In genomic region chr11:86035164-86035563, GRCh38 we compare ENCODE assay signal across 18 cellular contexts. TPM values are rescaled to one million over a fixed set of nuclear protein-coding genes. Genes with fewer than 3 reads are reported as not detected.
A peak's percentile ranks its signal among the peaks of the same experiment; 100 is the strongest.
DNase-seq lines count a peak whose midpoint lies in the region; ATAC-seq, FAIRE-seq and TF ChIP-seq lines count a peak whose summit lies in the region.
"Had no signal": no experiment of that assay in that cellular context is flagged by ENCODE, and none has a peak within 500 bp of the region (broad histone marks: within the 10 kb centered on the region; RNA-seq: fewer than 3 reads in every experiment).

No MANE protein-coding gene starts in this region.

- ATAC-seq in stimulated activated naive CD8-positive, alpha-beta T cell treated with anti-CD3 and anti-CD28 coated beads, Interleukin-15, amount 100 ng/mL, for 72 hours: no peak
- ATAC-seq in central memory CD8-positive, alpha-beta T cell (replicated peaks; ENCODE audit: extremely low read depth, poor library complexity, severe bottlenecking): no peak

- H3K4me3 Mint-ChIP-seq in stimulated activated naive CD8-positive, alpha-beta T cell treated with anti-CD3 and anti-CD28 coated beads, Interleukin-15, Interleukin-2, amounts not matched to agents 100 ng/mL and 50 ng/mL, for 24 hours: no peak overlapping the region
- no peak overlapping the region for H3K4me3 Mint-ChIP-seq in stimulated activated naive CD8-positive, alpha-beta T cell treated with anti-CD3 and anti-CD28 coated beads, Interleukin-15, amount 100 ng/mL, for 72 hours
- no peak overlapping the region for H3K4me3 Mint-ChIP-seq in central memory CD8-positive, alpha-beta T cell
- H3K4me3 Mint-ChIP-seq: activated naive CD4-positive, alpha-beta T cell treated with anti-CD3 and anti-CD28 coated beads for 36 hours; brain; memory B cell had no signal

- H3K9me3 Mint-ChIP-seq in stimulated activated naive CD8-positive, alpha-beta T cell treated with anti-CD3 and anti-CD28 coated beads, Interleukin-15, Interleukin-2, amounts not matched to agents 100 ng/mL and 50 ng/mL, for 24 hours: no peaks in the 10 kb centered on the region
- no peaks in the 10 kb centered on the region for H3K9me3 Mint-ChIP-seq in stimulated activated naive CD8-positive, alpha-beta T cell treated with anti-CD3 and anti-CD28 coated beads, Interleukin-15, amount 100 ng/mL, for 72 hours
- H3K9me3 Mint-ChIP-seq in central memory CD8-positive, alpha-beta T cell: no peaks in the 10 kb centered on the region
- H3K9me3 Mint-ChIP-seq: activated naive CD4-positive, alpha-beta T cell treated with anti-CD3 and anti-CD28 coated beads for 36 hours; brain; CD4-positive, alpha-beta memory T cell; memory B cell had no signal

- H3K36me3 Mint-ChIP-seq in stimulated activated naive CD8-positive, alpha-beta T cell treated with anti-CD3 and anti-CD28 coated beads, Interleukin-15, Interleukin-2, amounts not matched to agents 100 ng/mL and 50 ng/mL, for 24 hours (ENCODE audit: low read depth): peaks cover 43% of the 10 kb centered on the region
- peaks cover 16% of the 10 kb centered on the region for H3K36me3 Mint-ChIP-seq in central memory CD8-positive, alpha-beta T cell (ENCODE audit: insufficient read depth)

- no peak for FAIRE-seq in D721Med (lab: Jason Lieb, UNC)

- peaks cover 54% of the 10 kb centered on the region for H3K4me1 Mint-ChIP-seq in stimulated activated naive CD8-positive, alpha-beta T cell treated with anti-CD3 and anti-CD28 coated beads, Interleukin-15, Interleukin-2, amounts not matched to agents 100 ng/mL and 50 ng/mL, for 24 hours (ENCODE audit: low read depth)
- H3K4me1 Mint-ChIP-seq in stimulated activated naive CD8-positive, alpha-beta T cell treated with anti-CD3 and anti-CD28 coated beads, Interleukin-15, amount 100 ng/mL, for 72 hours: peaks cover 35% of the 10 kb centered on the region
- H3K4me1 Mint-ChIP-seq in central memory CD8-positive, alpha-beta T cell: peaks cover 64% of the 10 kb centered on the region

- no peak for TF ChIP-seq CTCF in D721Med (IDR thresholded peaks at IDR 0.05; ENCODE audit: insufficient read depth, missing control alignments)

- no peak for DNase-seq in stimulated activated naive CD8-positive, alpha-beta T cell treated with anti-CD3 and anti-CD28 coated beads, Interleukin-15, amount 100 ng/mL, for 72 hours
- DNase-seq in central memory CD8-positive, alpha-beta T cell (ENCODE audit: low spot score in 2 of 2): no peak
- peak; percentile 47 for DNase-seq in myocyte (ENCODE audit: low read depth)
- no peak for DNase-seq in dedifferentiated amniotic fluid mesenchymal stem cell (ENCODE audit: extremely low spot score)
- no peak for DNase-seq in T-helper 1 cell
- no peak for DNase-seq in D721Med (ENCODE audit: insufficient read length, low spot score)
- no peak for DNase-seq in hippocampal formation (lab: John Stamatoyannopoulos, UW)
- DNase-seq: activated CD4-positive, alpha-beta T cell treated with anti-CD3 and anti-CD28 coated beads for 48 hours; activated naive CD4-positive, alpha-beta T cell treated with anti-CD3 and anti-CD28 coated beads for 36 hours; activated T-cell treated with anti-CD3 and anti-CD28 coated beads for 4 hours; CD4-positive, alpha-beta memory T cell; cortex of kidney; glutamatergic neuron; NCI-H526 treated with DMSO at 0.1 percent for 48 hours; uterus had no signal

- H3K27ac Mint-ChIP-seq in stimulated activated naive CD8-positive, alpha-beta T cell treated with anti-CD3 and anti-CD28 coated beads, Interleukin-15, Interleukin-2, amounts not matched to agents 100 ng/mL and 50 ng/mL, for 24 hours: peak overlapping the region; percentile 19
- H3K27ac Mint-ChIP-seq in stimulated activated naive CD8-positive, alpha-beta T cell treated with anti-CD3 and anti-CD28 coated beads, Interleukin-15, amount 100 ng/mL, for 72 hours: no peak overlapping the region
- H3K27ac Mint-ChIP-seq in central memory CD8-positive, alpha-beta T cell (ENCODE audit: low read depth): peak overlapping the region; percentile 22
- H3K27ac Mint-ChIP-seq: activated naive CD4-positive, alpha-beta T cell treated with anti-CD3 and anti-CD28 coated beads for 36 hours had no signal

- no peaks in the 10 kb centered on the region for H3K27me3 Mint-ChIP-seq in stimulated activated naive CD8-positive, alpha-beta T cell treated with anti-CD3 and anti-CD28 coated beads, Interleukin-15, Interleukin-2, amounts not matched to agents 100 ng/mL and 50 ng/mL, for 24 hours
- no peaks in the 10 kb centered on the region for H3K27me3 Mint-ChIP-seq in stimulated activated naive CD8-positive, alpha-beta T cell treated with anti-CD3 and anti-CD28 coated beads, Interleukin-15, amount 100 ng/mL, for 72 hours
- no peaks in the 10 kb centered on the region for H3K27me3 Mint-ChIP-seq in central memory CD8-positive, alpha-beta T cell
- H3K27me3 Mint-ChIP-seq: CD4-positive, alpha-beta memory T cell; memory B cell had no signal

RNA-seq across cellular contexts. Expression of gene PICALM, which starts 33.7 kb away (rescaled TPM):
- total RNA-seq in myocyte: 179 and 182 TPM in 2 replicates
- 120 TPM for polyA plus RNA-seq in myocyte (2012)

Comparison
In these comparisons a context has a peak if more than half of its experiments do, and no peak if none do; other contexts are left out.
1. H3K27ac Mint-ChIP-seq: peak in stimulated activated naive CD8-positive, alpha-beta T cell treated with anti-CD3 and anti-CD28 coated beads, Interleukin-15, Interleukin-2, amounts not matched to agents 100 ng/mL and 50 ng/mL, for 24 hours (single experiment) and central memory CD8-positive, alpha-beta T cell (single experiment); none in stimulated activated naive CD8-positive, alpha-beta T cell treated with anti-CD3 and anti-CD28 coated beads, Interleukin-15, amount 100 ng/mL, for 72 hours (0 of 2).